Comparison of ENCODE assay signal across 8 cellular contexts in genomic region chr19:39845621-39846175, GRCh38. TPM values are rescaled to one million over a fixed set of nuclear protein-coding genes. Genes with fewer than 3 reads are reported as not detected.
DNase-seq lines count a peak whose midpoint lies in the region; ATAC-seq and TF ChIP-seq lines count a peak whose summit lies in the region.

No MANE protein-coding gene starts in this region.

- H3K4me3 ChIP-seq in cardiac muscle cell = peak overlapping the region; percentile 67
- peak overlapping the region; percentile 90 for H3K4me3 ChIP-seq in astrocyte of the cerebellum (ENCODE audit: low read depth, low read length)

- H3K4me3 Mint-ChIP-seq in immature natural killer cell = peak overlapping the region; percentile 89 to 94 (median 92)
- H3K4me3 Mint-ChIP-seq in stimulated activated naive B cell treated with anti-CD40 and anti-IgM and Interleukin-4, amounts not matched to agents 10 μg/mL and 1 μg/mL and 100 μg/mL, for 72 hours = peak overlapping the region; percentile 90 to 97

- TF ChIP-seq CTCF in cardiac muscle cell (IDR thresholded peaks at IDR 0.05; ENCODE audit: low read depth, low read length) (peak; percentile 16), astrocyte of the cerebellum (IDR thresholded peaks at IDR 0.05; ENCODE audit: low read depth, low read length, missing control alignments) (peak; percentile 24)

- ATAC-seq in Right ventricle myocardium inferior (no peak), HG03521 (IDR thresholded peaks at IDR 0.05; ENCODE audit: unreplicated experiment) (no peak)
- ATAC-seq in stimulated activated naive B cell treated with anti-CD40 and anti-IgM and Interleukin-4, amounts not matched to agents 10 μg/mL and 1 μg/mL and 100 μg/mL, for 72 hours (replicated peaks) = peak in 1 of 2 donors; percentile 40

- no peaks in the 10 kb centered on the region for H3K36me3 ChIP-seq in cardiac muscle cell

- H3K27ac ChIP-seq in cardiac muscle cell = peak overlapping the region; percentile 92

- H3K9me3 ChIP-seq in cardiac muscle cell (ENCODE audit: low read depth) = no peaks in the 10 kb centered on the region

- H3K36me3 Mint-ChIP-seq in immature natural killer cell = no peaks in the 10 kb centered on the region
- H3K36me3 Mint-ChIP-seq in stimulated activated naive B cell treated with anti-CD40 and anti-IgM and Interleukin-4, amounts not matched to agents 10 μg/mL and 1 μg/mL and 100 μg/mL, for 72 hours = peaks cover 11 to 25% of the 10 kb centered on the region in 2 donors

- H3K27me3 Mint-ChIP-seq in immature natural killer cell (ENCODE audit: low read depth in 3 of 3) = peaks cover 2 to 5% (median 4%) of the 10 kb centered on the region in 3 donors
- peaks cover 0 to 7% of the 10 kb centered on the region in 2 donors for H3K27me3 Mint-ChIP-seq in stimulated activated naive B cell treated with anti-CD40 and anti-IgM and Interleukin-4, amounts not matched to agents 10 μg/mL and 1 μg/mL and 100 μg/mL, for 72 hours

- DNase-seq in cardiac muscle cell (ENCODE audit: low read depth in 1 of 2, low spot score in 1 of 2) (peak; percentile 31 to 32), Right ventricle myocardium inferior (ENCODE audit: missing footprints) (no peak), NCI-H2171 treated with DMSO at 0.1 percent for 48 hours (lab: John Stamatoyannopoulos, UW) (peak; percentile 24), astrocyte of the cerebellum (ENCODE audit: low read depth) (no peak), immature natural killer cell (no peak), MV-4-11 (lab: John Stamatoyannopoulos, UW) (no peak)
- DNase-seq in stimulated activated naive B cell treated with anti-CD40 and anti-IgM and Interleukin-4, amounts not matched to agents 10 μg/mL and 1 μg/mL and 100 μg/mL, for 72 hours = no peak

- peak overlapping the region; percentile 86 to 97 (median 96) for H3K27ac Mint-ChIP-seq in immature natural killer cell
- H3K27ac Mint-ChIP-seq in stimulated activated naive B cell treated with anti-CD40 and anti-IgM and Interleukin-4, amounts not matched to agents 10 μg/mL and 1 μg/mL and 100 μg/mL, for 72 hours = peak overlapping the region; percentile 98

- peaks cover 50 to 52% of the 10 kb centered on the region in 2 donors for H3K4me1 Mint-ChIP-seq in immature natural killer cell
- H3K4me1 Mint-ChIP-seq in stimulated activated naive B cell treated with anti-CD40 and anti-IgM and Interleukin-4, amounts not matched to agents 10 μg/mL and 1 μg/mL and 100 μg/mL, for 72 hours = peaks cover 38 to 46% of the 10 kb centered on the region in 2 donors

- in situ Hi-C loops in astrocyte of the cerebellum (cut with HindIII; ENCODE audit: low sequenced_read_pairs) = no loop called here

- H3K9me3 Mint-ChIP-seq in immature natural killer cell = no peaks in the 10 kb centered on the region
- H3K9me3 Mint-ChIP-seq in stimulated activated naive B cell treated with anti-CD40 and anti-IgM and Interleukin-4, amounts not matched to agents 10 μg/mL and 1 μg/mL and 100 μg/mL, for 72 hours = no peaks in the 10 kb centered on the region

- no peaks in the 10 kb centered on the region for H3K27me3 ChIP-seq in cardiac muscle cell

- peaks cover 34% of the 10 kb centered on the region for H3K4me1 ChIP-seq in cardiac muscle cell (ENCODE audit: low read depth)

- intact Hi-C loops in Right ventricle myocardium inferior (cut with DNase I) = loop anchor here (10.0 kb wide), 1 partner anchor 311 kb away; the partner anchor contains the start of gene EID2B

RNA-seq across cellular contexts. Expression of gene FBL, which starts 0.5 kb away (rescaled TPM):
- total RNA-seq in cardiac muscle cell = 109 and 140 TPM in 2 replicates
- polyA plus RNA-seq in cardiac muscle cell = 104 and 124 TPM in 2 replicates
- 64.8 TPM for total RNA-seq in Right ventricle myocardium inferior
- 100 to 1,000 TPM; 127 to 166 (median 143) TPM for polyA plus RNA-seq in immature natural killer cell

RNA-seq across cellular contexts. Expression of gene DYRK1B, which starts 11.7 kb away (rescaled TPM):
- total RNA-seq in cardiac muscle cell = 19.2 and 28.6 TPM in 2 replicates
- polyA plus RNA-seq in cardiac muscle cell = 22.0 and 31.4 TPM in 2 replicates
- total RNA-seq in Right ventricle myocardium inferior = 19.9 TPM
- polyA plus RNA-seq in immature natural killer cell = 10 to 100 TPM in 2 of 3 donors, 1 to 10 TPM in 1; 6.2 to 24.8 (median 12.5) TPM

Comparison
In these comparisons a context has a peak if more than half of its experiments do, and no peak if none do; other contexts are left out.
1. DNase-seq: peak in cardiac muscle cell (2 of 2) and NCI-H2171 treated with DMSO at 0.1 percent for 48 hours (single experiment); none in Right ventricle myocardium inferior (single experiment), astrocyte of the cerebellum (single experiment), immature natural killer cell (0 of 3), stimulated activated naive B cell treated with anti-CD40 and anti-IgM and Interleukin-4, amounts not matched to agents 10 μg/mL and 1 μg/mL and 100 μg/mL, for 72 hours (single experiment) and MV-4-11 (single experiment).